ENCODE assay signal across 8 cellular contexts in genomic region chr5:159878988-159879471, GRCh38. TPM values are rescaled to one million over a fixed set of nuclear protein-coding genes. Genes with fewer than 3 reads are reported as not detected.
DNase-seq lines count a peak whose midpoint lies in the region; ATAC-seq, FAIRE-seq and TF ChIP-seq lines count a peak whose summit lies in the region.

No MANE protein-coding gene starts in this region.

- H3K4me3 ChIP-seq in A549: no peak overlapping the region
- H3K4me3 ChIP-seq in choroid plexus epithelial cell (ENCODE audit: low read depth, low read length): no peak overlapping the region
- no peak overlapping the region for H3K4me3 ChIP-seq in right lobe of liver
- no peak overlapping the region for H3K4me3 ChIP-seq in aorta (ENCODE audit: low read length in 2 of 2)

- H3K27ac ChIP-seq in A549: peak overlapping the region; percentile 76 to 85
- peak overlapping the region; percentile 50 to 80 (median 77) for H3K27ac ChIP-seq in right lobe of liver
- peak overlapping the region in 1 of 2 donors; percentile 95 for H3K27ac ChIP-seq in aorta (ENCODE audit: low read depth in 1 of 2, low read length in 2 of 2)

- CTCF ChIA-PET in A549 (lab: Yijun Ruan, JAX): interaction anchor here (0.8 to 1.3 kb wide), 2 partner anchors 18 to 60 kb away, joined by 4 read pairs; no protein-coding TSS in a partner anchor

- TF ChIP-seq POLR2A in A549 (IDR thresholded peaks at IDR 0.05; ENCODE audit: low read length) (no peak; the same call in 1 of the 2 replicates), right lobe of liver (IDR thresholded peaks at IDR 0.05) (no peak)

- POLR2A ChIA-PET in A549 (lab: Yijun Ruan, JAX): interaction anchor here (1.3 kb wide), 1 partner anchor 28 kb away, joined by 3 read pairs; no protein-coding TSS in a partner anchor

- H3K4me2 ChIP-seq in A549: peak overlapping the region; percentile 63

- H3K4me1 ChIP-seq in A549: peaks cover 31% of the 10 kb centered on the region
- peaks cover 0 to 20% (median 7%) of the 10 kb centered on the region in 4 donors for H3K4me1 ChIP-seq in right lobe of liver
- H3K4me1 ChIP-seq in aorta (ENCODE audit: control insufficient read depth in 1 of 2, insufficient read depth in 2 of 2, low read length in 2 of 2): peaks cover 0 to 8% of the 10 kb centered on the region in 2 donors

- peak in 1 of 2 experiments; percentile 31; a peak in 2 of 5 replicates for TF ChIP-seq RAD21 in A549 (conservative IDR thresholded peaks at IDR 0.05 in 1 of 2, IDR thresholded peaks at IDR 0.05 in 1 of 2)
- peak; percentile 9; the same call in 1 of the 2 replicates for TF ChIP-seq RAD21 in Ishikawa (IDR thresholded peaks at IDR 0.05; ENCODE audit: low read depth)

- WGBS in A549 (ENCODE audit: missing lambda C conversion rate): 0% methylated on average over 11 of the region's 11 CpGs
- 19% methylated on average over 5 of the region's 11 CpGs for WGBS in right lobe of liver (ENCODE audit: insufficient coverage, low coverage, low lambda C conversion rate, missing lambda C conversion rate)
- WGBS in aorta, 2 donors: 1 to 3% methylated on average over 11 of the region's 11 CpGs

- H3K9me3 ChIP-seq in A549 (no peaks in the 10 kb centered on the region), right lobe of liver (no peaks in the 10 kb centered on the region), aorta (ENCODE audit: control insufficient read depth, low read length) (no peaks in the 10 kb centered on the region)

- intact Hi-C loops in right lobe of liver (cut with DNase I) (no loop called here), aorta (cut with DNase I) (no loop called here)

- no peak for FAIRE-seq in A549 (lab: Jason Lieb, UNC)

- TF ChIP-seq CTCF in A549 (IDR thresholded peaks at IDR 0.05): no peak
- TF ChIP-seq CTCF in choroid plexus epithelial cell (conservative IDR thresholded peaks at IDR 0.05; ENCODE audit: low read depth, low read length): peak; percentile 23
- no peak for TF ChIP-seq CTCF in right lobe of liver (IDR thresholded peaks at IDR 0.05)
- TF ChIP-seq CTCF in GM10266 (IDR thresholded peaks at IDR 0.05; ENCODE audit: control insufficient read depth, insufficient read depth, low read depth, missing control alignments): no peak

- DNase-seq in A549 (ENCODE audit: low read depth in 1 of 2, low spot score in 1 of 2) (peak; percentile 71 to 87), choroid plexus epithelial cell (ENCODE audit: low read depth) (peak; percentile 76), right lobe of liver (peak; percentile 55 to 68 (median 56)), aorta (peak; percentile 80 to 87), NCI-H2107 treated with DMSO at 0.1 percent for 48 hours (lab: John Stamatoyannopoulos, UW; ENCODE audit: unreplicated experiment) (no peak), GM10266 (ENCODE audit: extremely low spot score) (no peak)

- H3K36me3 ChIP-seq in right lobe of liver: no peaks in the 10 kb centered on the region
- no peaks in the 10 kb centered on the region for H3K36me3 ChIP-seq in aorta (ENCODE audit: control insufficient read depth in 1 of 2, insufficient read depth in 2 of 2, low read length in 1 of 2)

- no peak for TF ChIP-seq EP300 in A549 (IDR thresholded peaks at IDR 0.05)
- no peak for TF ChIP-seq EP300 in Ishikawa (IDR thresholded peaks at IDR 0.05; ENCODE audit: borderline replicate concordance)

- H3K27me3 ChIP-seq in right lobe of liver (no peaks in the 10 kb centered on the region), aorta (ENCODE audit: control insufficient read depth in 1 of 2, insufficient read depth in 2 of 2, low read length in 1 of 2) (no peaks in the 10 kb centered on the region)

- ATAC-seq in A549: peak; percentile 95 to 97
- peak; percentile 15 to 69 (median 48) for ATAC-seq in right lobe of liver
- ATAC-seq in aorta (ENCODE audit: low FRiP score): peak; percentile 62
- no peak for ATAC-seq in GM19395 (IDR thresholded peaks at IDR 0.05; ENCODE audit: unreplicated experiment)

TF ChIP-seq in A549, 52 proteins besides CTCF, POLR2A, EP300 and RAD21:
- TF ChIP-seq NFE2L2 (conservative IDR thresholded peaks at IDR 0.05; ENCODE audit: low read length): peak; percentile 62; the same call in 1 of the 2 replicates
- no peak for TF ChIP-seq MYC (IDR thresholded peaks at IDR 0.05; ENCODE audit: borderline replicate concordance, low read length)
- no peak for TF ChIP-seq KDM1A (IDR thresholded peaks at IDR 0.05; ENCODE audit: low read depth)
- TF ChIP-seq, protein P1, sequence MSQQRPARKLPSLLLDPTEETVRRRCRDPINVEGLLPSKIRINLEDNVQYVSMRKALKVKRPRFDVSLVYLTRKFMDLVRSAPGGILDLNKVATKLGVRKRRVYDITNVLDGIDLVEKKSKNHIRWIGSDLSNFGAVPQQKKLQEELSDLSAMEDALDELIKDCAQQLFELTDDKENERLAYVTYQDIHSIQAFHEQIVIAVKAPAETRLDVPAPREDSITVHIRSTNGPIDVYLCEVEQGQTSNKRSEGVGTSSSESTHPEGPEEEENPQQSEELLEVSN (IDR thresholded peaks at IDR 0.05; ENCODE audit: borderline replicate concordance, low read depth): peak; percentile 70; the same call in 1 of the 2 replicates
- TF ChIP-seq FOSL2 (IDR thresholded peaks at IDR 0.05): no peak
- TF ChIP-seq FOSL2 (CRISPR knock-in tag; IDR thresholded peaks at IDR 0.05): peak; percentile 30; the same call in 1 of the 2 replicates
- peak; percentile 78 for TF ChIP-seq MAX (IDR thresholded peaks at IDR 0.05)
- peak; percentile 37; the same call in 1 of the 2 replicates for TF ChIP-seq GATA3 (IDR thresholded peaks at IDR 0.05; ENCODE audit: borderline replicate concordance)
- peak; percentile 80 for TF ChIP-seq MAFK (IDR thresholded peaks at IDR 0.05; ENCODE audit: partially characterized antibody)
- no peak for TF ChIP-seq ZFP36 (IDR thresholded peaks at IDR 0.05; ENCODE audit: borderline replicate concordance, partially characterized antibody)

TF ChIP-seq in Ishikawa, 13 proteins besides CTCF, POLR2A, EP300 and RAD21:
- TF ChIP-seq CEBPB (IDR thresholded peaks at IDR 0.05) (no peak), EGR1 (IDR thresholded peaks at IDR 0.05) (no peak), YY1 (IDR thresholded peaks at IDR 0.05; ENCODE audit: low read depth) (no peak), TEAD4 (IDR thresholded peaks at IDR 0.05) (peak; percentile 70), MAX (IDR thresholded peaks at IDR 0.05) (0 out of 2 replicates have a peak, but pooled peaks have one; percentile 26)

RNA-seq across cellular contexts. Expression of gene ADRA1B, which starts 37.3 kb away (rescaled TPM):
- polyA plus RNA-seq in A549 (2011; rRNA removed) (4.4 and 5.1 TPM in 2 replicates), A549 (2017; fragmentation: RNase III; extraction: RNeasy Plus Mini Kit Qiagen cat#74134 plus additional on column Dnase treatment) (6.5 to 10.0 TPM (median 8.5 TPM) in 3 replicates), aorta (1 to 10 TPM; 3.8 to 8.0 TPM)
- polyA plus RNA-seq in A549 (2012; cell fraction: cytosol; rRNA removed): 6.5 and 10.7 TPM in 2 replicates
- 8.3 and 12.5 TPM in 2 replicates for polyA plus RNA-seq in A549 (2012; cell fraction: nucleus; rRNA removed)
- polyA minus RNA-seq in A549 (2011; rRNA and poly(A)+ RNA removed): 6.8 and 10.2 TPM in 2 replicates
- total RNA-seq in right lobe of liver (10 to 100 TPM in 3 of 6 experiments, 1 to 10 TPM in 3; 7.8 to 17.1 (median 10.2) TPM), aorta (10 to 100 TPM in 1 of 2 donors, 1 to 10 TPM in 1; 5.4 to 16.0 TPM)

Comparison
In these comparisons a context has a peak if more than half of its experiments do, and no peak if none do; other contexts are left out.
1. DNase-seq: peak in A549 (2 of 2), choroid plexus epithelial cell (single experiment), right lobe of liver (3 of 3) and aorta (2 of 2); none in NCI-H2107 treated with DMSO at 0.1 percent for 48 hours (single experiment) and GM10266 (single experiment).